In the genomic region with DNA sequence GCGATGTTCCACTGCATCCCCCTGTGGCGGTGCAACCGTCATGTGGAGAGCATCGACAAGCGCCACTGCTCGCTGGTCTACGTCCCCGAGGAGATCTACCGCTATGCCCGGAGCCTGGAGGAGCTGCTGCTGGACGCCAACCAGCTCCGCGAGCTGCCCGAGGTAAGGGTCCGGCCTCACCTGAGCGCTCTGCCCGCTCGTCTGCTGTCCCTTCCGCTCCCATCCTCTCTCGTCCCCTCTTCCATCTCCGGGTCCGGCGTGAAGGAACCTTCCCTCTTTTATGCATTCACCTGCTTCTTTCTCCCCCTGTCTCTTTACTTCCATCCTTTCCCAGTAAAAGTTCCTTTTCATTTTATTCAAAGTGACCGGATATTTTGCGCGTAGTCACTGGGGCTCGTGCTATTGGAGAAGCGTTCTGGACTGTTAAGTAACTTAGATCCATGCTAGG, we compare ENCODE assay signal across 8 cellular contexts. TPM values are rescaled to one million over a fixed set of nuclear protein-coding genes. Genes with fewer than 3 reads are reported as not detected.
DNase-seq lines count a peak whose midpoint lies in the region; FAIRE-seq lines count a peak whose summit lies in the region.

No MANE protein-coding gene starts in this region.

- peak; percentile 46 for DNase-seq in Caki2 (ENCODE audit: low read depth)
- no peak for DNase-seq in GM23248
- DNase-seq in NCI-H510A (lab: John Stamatoyannopoulos, UW), result peak; percentile 78
- peak; percentile 25 for DNase-seq in cerebellar cortex (ENCODE audit: low spot score)
- peak; percentile 55 for DNase-seq in urothelium cell line (ENCODE audit: low spot score)
- no peak for DNase-seq in NCI-H446 (lab: John Stamatoyannopoulos, UW)
- no peak for DNase-seq in iPS-NIHi7 (ENCODE audit: extremely low spot score)

- no peaks in the 10 kb centered on the region for H3F3A ChIP-seq in GM23248 (ENCODE audit: insufficient read depth)

- in situ Hi-C loops in Caki2 (cut with HindIII; ENCODE audit: low pct_unique_long_range_greater_than_20kb, low sequenced_read_pairs), result no loop called here
- in situ Hi-C loops in GM23248 (cut with MboI), result no loop called here

- FAIRE-seq in urothelium cell line (lab: Jason Lieb, UNC), result no peak

- 1% methylated on average over 17 to 23 of the region's 28 CpGs for WGBS in GM23248 (ENCODE audit: low coverage in 1 of 2, low lambda C conversion rate in 2 of 2, missing lambda C conversion rate in 2 of 2), 2 experiments
- WGBS in mesodermal cell (ENCODE audit: insufficient coverage in 2 of 2), 2 experiments, result 0% methylated on average over 26 to 28 of the region's 28 CpGs

- H3K36me3 ChIP-seq in GM23248 (ENCODE audit: low read depth) (no peaks in the 10 kb centered on the region), mesodermal cell (ENCODE audit: control insufficient read depth, insufficient read depth, low read length) (no peaks in the 10 kb centered on the region)

- H2AFZ ChIP-seq in GM23248, result peak overlapping the region; percentile 93

- H3K9me2 ChIP-seq in GM23248 (ENCODE audit: insufficient read depth), result no peaks in the 10 kb centered on the region

- H3K4me1 ChIP-seq in GM23248 (ENCODE audit: insufficient read depth), result peaks cover 9% of the 10 kb centered on the region; the same call in 1 of the 2 replicates
- peaks cover 12% of the 10 kb centered on the region for H3K4me1 ChIP-seq in mesodermal cell (ENCODE audit: control insufficient read depth, insufficient read depth, low read length, poor library complexity, severe bottlenecking)

- peak overlapping the region; percentile 84 for H3K9ac ChIP-seq in GM23248

- no peaks in the 10 kb centered on the region for H4K20me1 ChIP-seq in GM23248 (ENCODE audit: insufficient read depth)

- peak overlapping the region; percentile 78 for H3K4me2 ChIP-seq in GM23248 (ENCODE audit: unreplicated experiment)

- H3K27ac ChIP-seq in GM23248 (no peak overlapping the region), mesodermal cell (ENCODE audit: low read depth, low read length, severe bottlenecking) (no peak overlapping the region)

- no peaks in the 10 kb centered on the region for H3K27me3 ChIP-seq in GM23248 (replicated peaks; ENCODE audit: insufficient read depth)

- H3K9me3 ChIP-seq in GM23248 (ENCODE audit: low read depth) (no peaks in the 10 kb centered on the region), mesodermal cell (ENCODE audit: control insufficient read depth, low read length) (no peaks in the 10 kb centered on the region)

- 0 out of 2 replicates have a peak, but pooled peaks cover 3% of the 10 kb centered on the region for H3K79me2 ChIP-seq in GM23248 (ENCODE audit: insufficient read depth)

- H3K4me3 ChIP-seq in GM23248, result peak overlapping the region; percentile 77
- peak overlapping the region; percentile 72 for H3K4me3 ChIP-seq in mesodermal cell (ENCODE audit: extremely low read depth, insufficient read depth, low read length, poor library complexity, severe bottlenecking)

RNA-seq across cellular contexts. Expression of gene LRRC1, which starts 0.5 kb away (rescaled TPM):
- total RNA-seq in Caki2 (2014; rRNA removed; shearing (Covaris generic); ENCODE audit: low replicate concordance), result 4.9 and 10.3 TPM in 2 replicates
- total RNA-seq in GM23248 (2014; rRNA removed; shearing (Covaris generic)), result 1.8 and 5.6 TPM in 2 replicates
- polyA plus RNA-seq in GM23248 (2016; fragmentation: Nextera tagmentation; extraction: Ambion mirVana), result 2.4 and 3.6 TPM in 2 replicates
- polyA plus RNA-seq in mesodermal cell (2013, experiment 1 of 2), result 5.1 TPM
- 6.5 TPM for polyA plus RNA-seq in mesodermal cell (2013, experiment 2 of 2)

Comparison
In these comparisons a context has a peak if more than half of its experiments do, and no peak if none do; other contexts are left out.
1. DNase-seq: peak in Caki2 (single experiment), NCI-H510A (single experiment), cerebellar cortex (single experiment) and urothelium cell line (single experiment); none in GM23248 (single experiment), NCI-H446 (0 of 2) and iPS-NIHi7 (single experiment).